17 cellular contexts compared by ENCODE assay signal in the genomic region with DNA sequence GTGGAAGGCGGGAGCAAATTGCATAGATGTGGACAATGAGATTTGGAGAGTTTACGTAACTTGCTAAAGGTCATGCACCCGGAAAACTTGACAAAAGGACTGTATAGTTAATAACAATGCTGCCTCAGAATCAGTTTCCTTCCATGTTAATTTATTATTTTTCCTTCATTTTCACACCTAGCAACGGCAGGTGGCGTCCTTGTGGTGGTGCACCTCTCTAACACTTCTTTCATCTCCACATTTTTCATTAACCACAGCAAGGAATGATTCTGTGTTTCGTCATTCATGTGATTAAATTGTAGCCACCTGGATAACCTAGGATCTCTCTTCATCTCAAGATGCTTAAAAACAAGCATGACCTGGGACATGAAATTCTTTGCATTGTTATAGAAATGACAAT.
DNase-seq lines count a peak whose midpoint lies in the region; ATAC-seq and TF ChIP-seq lines count a peak whose summit lies in the region.
"Had no signal": no experiment of that assay in that cellular context is flagged by ENCODE, and none has a peak within 500 bp of the region (broad histone marks: within the 10 kb centered on the region; RNA-seq: fewer than 3 reads in every experiment).

No MANE protein-coding gene starts in this region.

- no peaks in the 10 kb centered on the region for H3K27me3 ChIP-seq in breast epithelium
- no peaks in the 10 kb centered on the region for H3K27me3 ChIP-seq in prostate gland (replicated peaks; ENCODE audit: insufficient read depth)
- H3K27me3 ChIP-seq: pancreas had no signal

- H3K4me1 ChIP-seq in breast epithelium (no peaks in the 10 kb centered on the region), prostate gland (replicated peaks) (no peaks in the 10 kb centered on the region)
- H3K4me1 ChIP-seq: pancreas had no signal

- peak; percentile 20 for TF ChIP-seq CTCF in MCF 10A (IDR thresholded peaks at IDR 0.05; ENCODE audit: unreplicated experiment)
- no peak for TF ChIP-seq CTCF in breast epithelium (IDR thresholded peaks at IDR 0.05)
- peak; percentile 31 for TF ChIP-seq CTCF in type B pancreatic cell (conservative IDR thresholded peaks at IDR 0.05)
- TF ChIP-seq CTCF in prostate gland (IDR thresholded peaks at IDR 0.05) = no peak

- H3K27me3 Mint-ChIP-seq in MCF 10A (ENCODE audit: insufficient read depth, unreplicated experiment) = no peaks in the 10 kb centered on the region
- H3K27me3 Mint-ChIP-seq in type B pancreatic cell = no peaks in the 10 kb centered on the region
- H3K27me3 Mint-ChIP-seq in T-helper 17 cell = no peaks in the 10 kb centered on the region
- H3K27me3 Mint-ChIP-seq: activated naive CD8-positive, alpha-beta T cell treated with anti-CD3 and anti-CD28 coated beads for 36 hours had no signal

- H3K4me3 Mint-ChIP-seq in MCF 10A (ENCODE audit: unreplicated experiment) = no peak overlapping the region
- H3K4me3 Mint-ChIP-seq in type B pancreatic cell = no peak overlapping the region
- no peak overlapping the region for H3K4me3 Mint-ChIP-seq in T-helper 17 cell
- H3K4me3 Mint-ChIP-seq: activated naive CD8-positive, alpha-beta T cell treated with anti-CD3 and anti-CD28 coated beads for 36 hours had no signal

- no peak overlapping the region for H3K27ac Mint-ChIP-seq in MCF 10A (ENCODE audit: low read depth, unreplicated experiment)
- no peak overlapping the region for H3K27ac Mint-ChIP-seq in type B pancreatic cell
- H3K27ac Mint-ChIP-seq in T-helper 17 cell = no peak overlapping the region
- H3K27ac Mint-ChIP-seq: activated naive CD8-positive, alpha-beta T cell treated with anti-CD3 and anti-CD28 coated beads for 36 hours had no signal

- no TSS peak for BruUV-seq in MCF 10A (replicated peaks; lab: Mats Ljungman, UMichigan)

- peaks cover 8% of the 10 kb centered on the region for H3K4me1 Mint-ChIP-seq in MCF 10A (ENCODE audit: insufficient read depth, unreplicated experiment)
- no peaks in the 10 kb centered on the region for H3K4me1 Mint-ChIP-seq in type B pancreatic cell (ENCODE audit: unreplicated experiment)
- no peaks in the 10 kb centered on the region for H3K4me1 Mint-ChIP-seq in T-helper 17 cell
- H3K4me1 Mint-ChIP-seq: activated naive CD8-positive, alpha-beta T cell treated with anti-CD3 and anti-CD28 coated beads for 36 hours had no signal

- H3K36me3 Mint-ChIP-seq in MCF 10A (ENCODE audit: insufficient read depth, unreplicated experiment) (no peaks in the 10 kb centered on the region), type B pancreatic cell (no peaks in the 10 kb centered on the region), T-helper 17 cell (ENCODE audit: low read depth) (no peaks in the 10 kb centered on the region)
- H3K36me3 Mint-ChIP-seq: activated naive CD8-positive, alpha-beta T cell treated with anti-CD3 and anti-CD28 coated beads for 36 hours had no signal

- intact Hi-C loops in MCF 10A (cut with micrococcal nuclease) (no loop called here), breast epithelium (cut with DNase I; ENCODE audit: low total_unique reads) (no loop called here), prostate gland (cut with DNase I) (no loop called here)

- peak; percentile 33 for DNase-seq in MCF 10A (ENCODE audit: unreplicated experiment)
- DNase-seq in breast epithelium (ENCODE audit: low spot score in 2 of 2) = no peak
- peak; percentile 3 for DNase-seq in NCI-H2171 (lab: John Stamatoyannopoulos, UW)
- DNase-seq in SK-N-DZ (ENCODE audit: low spot score) = peak; percentile 29
- no peak for DNase-seq in type B pancreatic cell (ENCODE audit: extremely low spot score, unreplicated experiment)
- DNase-seq in prostate gland (ENCODE audit: low spot score) = no peak
- no peak for DNase-seq in T-helper 17 cell
- DNase-seq: activated CD4-positive, CD25-positive, alpha-beta regulatory T cell treated with anti-CD3 and anti-CD28 coated beads, Interleukin-2, amount 50 U/mL, for 72 hours; activated naive CD8-positive, alpha-beta T cell treated with anti-CD3 and anti-CD28 coated beads for 36 hours; Calu3; cerebellar nuclear complex; erythroblast; kidney; NCI-H1092 treated with DMSO at 0.1 percent for 48 hours; pancreas had no signal

- POLR2A ChIA-PET in MCF 10A (lab: Yijun Ruan, JAX) = no interaction called here

- no peaks in the 10 kb centered on the region for H3K36me3 ChIP-seq in breast epithelium
- no peaks in the 10 kb centered on the region for H3K36me3 ChIP-seq in prostate gland
- H3K36me3 ChIP-seq: pancreas had no signal

- CTCF ChIA-PET in MCF 10A (lab: Yijun Ruan, JAX) = no interaction called here

- H3K4me3 ChIP-seq in breast epithelium (no peak overlapping the region), prostate gland (no peak overlapping the region)
- H3K4me3 ChIP-seq: pancreas had no signal

- 69% methylated on average over 6 of the region's 6 CpGs for WGBS in prostate gland

- H3K9me3 ChIP-seq in breast epithelium = no peaks in the 10 kb centered on the region
- no peaks in the 10 kb centered on the region for H3K9me3 ChIP-seq in prostate gland
- no peaks in the 10 kb centered on the region for H3K9me3 ChIP-seq in T-helper 17 cell (ENCODE audit: control insufficient read depth, low read length, poor library complexity, severe bottlenecking)
- H3K9me3 ChIP-seq: pancreas had no signal

- no peak overlapping the region for H3K27ac ChIP-seq in breast epithelium
- H3K27ac ChIP-seq in prostate gland = no peak overlapping the region
- H3K27ac ChIP-seq: pancreas had no signal

- H3K9me3 Mint-ChIP-seq in MCF 10A (ENCODE audit: unreplicated experiment) = no peaks in the 10 kb centered on the region
- H3K9me3 Mint-ChIP-seq in type B pancreatic cell = no peaks in the 10 kb centered on the region

- ATAC-seq in HG02973 (IDR thresholded peaks at IDR 0.05; ENCODE audit: unreplicated experiment) = no peak
- no peak for ATAC-seq in T-helper 17 cell
- ATAC-seq: HCT116 had no signal

- TF ChIP-seq POLR2A in breast epithelium (IDR thresholded peaks at IDR 0.05) (no peak), prostate gland (IDR thresholded peaks at IDR 0.05) (no peak)

Comparison
In these comparisons a context has a peak if more than half of its experiments do, and no peak if none do; other contexts are left out.
1. DNase-seq: peak in MCF 10A (single experiment), NCI-H2171 (single experiment) and SK-N-DZ (single experiment); none in breast epithelium (0 of 2), type B pancreatic cell (single experiment), prostate gland (single experiment) and T-helper 17 cell (0 of 3).
2. CTCF ChIP-seq: peak in MCF 10A (single experiment) and type B pancreatic cell (single experiment); none in breast epithelium (0 of 3) and prostate gland (0 of 4).